1 cellular context compared by ENCODE assay signal in the genomic region with DNA sequence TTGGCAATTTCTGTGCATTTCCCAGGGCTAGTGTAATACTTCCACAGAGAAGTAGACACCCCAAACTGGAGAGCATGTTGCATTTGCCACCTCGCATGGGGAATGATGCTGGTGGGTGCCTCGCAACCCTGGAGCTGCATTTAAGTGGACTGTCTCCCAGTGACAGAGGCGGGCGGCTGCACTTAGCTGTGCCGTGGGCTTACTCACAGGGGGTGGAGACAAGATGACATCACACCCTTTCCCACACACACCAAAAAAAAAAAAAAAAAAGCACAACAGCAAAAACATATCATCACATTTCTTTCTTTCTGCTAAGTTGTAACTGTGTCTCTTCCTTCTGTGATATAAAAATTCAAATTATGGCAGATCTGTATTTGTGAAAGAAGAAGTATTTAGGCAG.
TF ChIP-seq lines count a peak whose summit lies in the region.

A gene with protein sequence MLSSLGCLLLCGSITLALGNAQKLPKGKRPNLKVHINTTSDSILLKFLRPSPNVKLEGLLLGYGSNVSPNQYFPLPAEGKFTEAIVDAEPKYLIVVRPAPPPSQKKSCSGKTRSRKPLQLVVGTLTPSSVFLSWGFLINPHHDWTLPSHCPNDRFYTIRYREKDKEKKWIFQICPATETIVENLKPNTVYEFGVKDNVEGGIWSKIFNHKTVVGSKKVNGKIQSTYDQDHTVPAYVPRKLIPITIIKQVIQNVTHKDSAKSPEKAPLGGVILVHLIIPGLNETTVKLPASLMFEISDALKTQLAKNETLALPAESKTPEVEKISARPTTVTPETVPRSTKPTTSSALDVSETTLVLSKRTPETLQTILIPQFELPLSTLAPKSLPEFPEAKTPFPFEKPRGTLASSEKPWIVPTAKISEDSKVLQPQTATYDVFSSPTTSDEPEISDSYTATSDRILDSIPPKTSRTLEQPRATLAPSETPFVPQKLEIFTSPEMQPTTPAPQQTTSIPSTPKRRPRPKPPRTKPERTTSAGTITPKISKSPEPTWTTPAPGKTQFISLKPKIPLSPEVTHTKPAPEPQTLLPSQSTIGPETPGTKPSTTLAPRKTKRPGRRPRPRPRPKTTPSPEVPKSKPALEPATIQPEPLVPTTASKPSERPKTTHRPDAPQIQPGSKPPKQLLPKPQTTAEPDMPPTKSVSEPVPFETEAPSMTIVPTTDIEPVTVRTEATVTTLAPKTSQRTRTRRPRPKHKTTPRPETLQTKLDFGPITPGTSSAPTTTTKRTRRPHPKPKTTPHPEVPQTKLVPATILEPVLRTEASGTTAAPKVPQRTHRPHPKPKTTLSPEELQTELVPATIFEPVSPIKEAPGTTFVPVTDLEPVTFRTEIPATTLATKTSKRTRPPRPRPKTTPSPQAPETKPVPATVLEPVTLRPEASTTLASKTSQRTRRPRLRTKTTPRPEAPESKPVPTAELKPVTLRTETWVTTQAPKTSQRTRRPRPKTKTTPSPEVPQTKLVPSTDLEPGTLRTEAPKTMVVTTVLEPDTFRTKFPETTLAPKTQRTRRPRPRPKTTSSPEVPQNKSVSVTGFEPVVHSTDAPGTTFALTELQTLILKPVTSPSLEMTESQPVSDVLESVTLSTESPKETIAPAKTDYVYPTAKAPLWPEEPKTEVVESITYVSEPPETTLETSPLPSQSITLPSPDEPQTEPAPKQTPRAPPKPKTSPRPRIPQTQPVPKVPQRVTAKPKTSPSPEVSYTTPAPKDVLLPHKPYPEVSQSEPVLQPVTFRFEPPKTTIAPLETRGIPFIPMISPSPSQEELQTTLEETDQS (N-terminal part only) (minus strand): TSS at position 113 of the 400 bp plus-strand sequence. CDS start 37 bp downstream, at position 76.

TF ChIP-seq in HCT116, 20 proteins besides CTCF, POLR2A, EP300 and RAD21 (continued from another document):
- TF ChIP-seq, protein P1, sequence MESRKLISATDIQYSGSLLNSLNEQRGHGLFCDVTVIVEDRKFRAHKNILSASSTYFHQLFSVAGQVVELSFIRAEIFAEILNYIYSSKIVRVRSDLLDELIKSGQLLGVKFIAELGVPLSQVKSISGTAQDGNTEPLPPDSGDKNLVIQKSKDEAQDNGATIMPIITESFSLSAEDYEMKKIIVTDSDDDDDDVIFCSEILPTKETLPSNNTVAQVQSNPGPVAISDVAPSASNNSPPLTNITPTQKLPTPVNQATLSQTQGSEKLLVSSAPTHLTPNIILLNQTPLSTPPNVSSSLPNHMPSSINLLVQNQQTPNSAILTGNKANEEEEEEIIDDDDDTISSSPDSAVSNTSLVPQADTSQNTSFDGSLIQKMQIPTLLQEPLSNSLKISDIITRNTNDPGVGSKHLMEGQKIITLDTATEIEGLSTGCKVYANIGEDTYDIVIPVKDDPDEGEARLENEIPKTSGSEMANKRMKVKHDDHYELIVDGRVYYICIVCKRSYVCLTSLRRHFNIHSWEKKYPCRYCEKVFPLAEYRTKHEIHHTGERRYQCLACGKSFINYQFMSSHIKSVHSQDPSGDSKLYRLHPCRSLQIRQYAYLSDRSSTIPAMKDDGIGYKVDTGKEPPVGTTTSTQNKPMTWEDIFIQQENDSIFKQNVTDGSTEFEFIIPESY (IDR thresholded peaks at IDR 0.05; ENCODE audit: extremely low read depth, insufficient replicate concordance, low read length) = no peak
- TF ChIP-seq, protein P2, sequence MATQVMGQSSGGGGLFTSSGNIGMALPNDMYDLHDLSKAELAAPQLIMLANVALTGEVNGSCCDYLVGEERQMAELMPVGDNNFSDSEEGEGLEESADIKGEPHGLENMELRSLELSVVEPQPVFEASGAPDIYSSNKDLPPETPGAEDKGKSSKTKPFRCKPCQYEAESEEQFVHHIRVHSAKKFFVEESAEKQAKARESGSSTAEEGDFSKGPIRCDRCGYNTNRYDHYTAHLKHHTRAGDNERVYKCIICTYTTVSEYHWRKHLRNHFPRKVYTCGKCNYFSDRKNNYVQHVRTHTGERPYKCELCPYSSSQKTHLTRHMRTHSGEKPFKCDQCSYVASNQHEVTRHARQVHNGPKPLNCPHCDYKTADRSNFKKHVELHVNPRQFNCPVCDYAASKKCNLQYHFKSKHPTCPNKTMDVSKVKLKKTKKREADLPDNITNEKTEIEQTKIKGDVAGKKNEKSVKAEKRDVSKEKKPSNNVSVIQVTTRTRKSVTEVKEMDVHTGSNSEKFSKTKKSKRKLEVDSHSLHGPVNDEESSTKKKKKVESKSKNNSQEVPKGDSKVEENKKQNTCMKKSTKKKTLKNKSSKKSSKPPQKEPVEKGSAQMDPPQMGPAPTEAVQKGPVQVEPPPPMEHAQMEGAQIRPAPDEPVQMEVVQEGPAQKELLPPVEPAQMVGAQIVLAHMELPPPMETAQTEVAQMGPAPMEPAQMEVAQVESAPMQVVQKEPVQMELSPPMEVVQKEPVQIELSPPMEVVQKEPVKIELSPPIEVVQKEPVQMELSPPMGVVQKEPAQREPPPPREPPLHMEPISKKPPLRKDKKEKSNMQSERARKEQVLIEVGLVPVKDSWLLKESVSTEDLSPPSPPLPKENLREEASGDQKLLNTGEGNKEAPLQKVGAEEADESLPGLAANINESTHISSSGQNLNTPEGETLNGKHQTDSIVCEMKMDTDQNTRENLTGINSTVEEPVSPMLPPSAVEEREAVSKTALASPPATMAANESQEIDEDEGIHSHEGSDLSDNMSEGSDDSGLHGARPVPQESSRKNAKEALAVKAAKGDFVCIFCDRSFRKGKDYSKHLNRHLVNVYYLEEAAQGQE (IDR thresholded peaks at IDR 0.05; ENCODE audit: low read depth) = no peak
- TF ChIP-seq SIN3A (IDR thresholded peaks at IDR 0.05; ENCODE audit: low read depth) = no peak
- no peak for TF ChIP-seq EGR1 (IDR thresholded peaks at IDR 0.05; ENCODE audit: low read depth)
- TF ChIP-seq ZFX (IDR thresholded peaks at IDR 0.05) = no peak
- no peak for TF ChIP-seq SP1 (IDR thresholded peaks at IDR 0.05; ENCODE audit: low read depth)
